In genomic region chr9:134336924-134337323, GRCh38 we compare ENCODE assay signal across 1 cellular context.
TF ChIP-seq lines count a peak whose summit lies in the region.

No MANE protein-coding gene starts in this region.

TF ChIP-seq in WTC11, 78 proteins besides CTCF, POLR2A, EP300 and RAD21:
- no peak for TF ChIP-seq STAT6 (CRISPR knock-in tag; conservative IDR thresholded peaks at IDR 0.05; ENCODE audit: low read depth)
- no peak for TF ChIP-seq TP53 (CRISPR knock-in tag; IDR thresholded peaks at IDR 0.05)
- no peak for TF ChIP-seq TEAD4 (CRISPR knock-in tag; IDR thresholded peaks at IDR 0.05)
- no peak for TF ChIP-seq FOXJ3 (CRISPR knock-in tag; IDR thresholded peaks at IDR 0.05; ENCODE audit: borderline replicate concordance)
- TF ChIP-seq NFE2L1 (CRISPR knock-in tag; IDR thresholded peaks at IDR 0.05): no peak
- no peak for TF ChIP-seq ZNF263 (CRISPR knock-in tag; IDR thresholded peaks at IDR 0.05; ENCODE audit: low read depth)
- no peak for TF ChIP-seq KAT7 (CRISPR knock-in tag; IDR thresholded peaks at IDR 0.05; ENCODE audit: borderline replicate concordance)
- TF ChIP-seq, protein P1, sequence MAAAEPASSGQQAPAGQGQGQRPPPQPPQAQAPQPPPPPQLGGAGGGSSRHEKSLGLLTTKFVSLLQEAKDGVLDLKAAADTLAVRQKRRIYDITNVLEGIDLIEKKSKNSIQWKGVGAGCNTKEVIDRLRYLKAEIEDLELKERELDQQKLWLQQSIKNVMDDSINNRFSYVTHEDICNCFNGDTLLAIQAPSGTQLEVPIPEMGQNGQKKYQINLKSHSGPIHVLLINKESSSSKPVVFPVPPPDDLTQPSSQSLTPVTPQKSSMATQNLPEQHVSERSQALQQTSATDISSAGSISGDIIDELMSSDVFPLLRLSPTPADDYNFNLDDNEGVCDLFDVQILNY (CRISPR knock-in tag; IDR thresholded peaks at IDR 0.05): no peak
- no peak for TF ChIP-seq JAZF1 (CRISPR knock-in tag; IDR thresholded peaks at IDR 0.05)
- TF ChIP-seq, protein P2, sequence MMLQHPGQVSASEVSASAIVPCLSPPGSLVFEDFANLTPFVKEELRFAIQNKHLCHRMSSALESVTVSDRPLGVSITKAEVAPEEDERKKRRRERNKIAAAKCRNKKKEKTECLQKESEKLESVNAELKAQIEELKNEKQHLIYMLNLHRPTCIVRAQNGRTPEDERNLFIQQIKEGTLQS (CRISPR knock-in tag; conservative IDR thresholded peaks at IDR 0.05): no peak
- no peak for TF ChIP-seq ZNF317 (CRISPR knock-in tag; IDR thresholded peaks at IDR 0.05; ENCODE audit: borderline replicate concordance, low read depth)
- no peak for TF ChIP-seq ZNF425 (CRISPR knock-in tag; conservative IDR thresholded peaks at IDR 0.05)
